ENCODE assay signal across 15 cellular contexts in genomic region chr12:65937806-65938205, GRCh38.
DNase-seq lines count a peak whose midpoint lies in the region; ATAC-seq, FAIRE-seq and TF ChIP-seq lines count a peak whose summit lies in the region.
"Had no signal": no experiment of that assay in that cellular context is flagged by ENCODE, and none has a peak within 500 bp of the region (broad histone marks: within the 10 kb centered on the region; RNA-seq: fewer than 3 reads in every experiment).

No MANE protein-coding gene starts in this region.

- in situ Hi-C loops in HepG2 (cut with HindIII; ENCODE audit: extremely low pct_ligation_motif_present, low pct_unique_long_range_greater_than_20kb) = no loop called here

- no peaks in the 10 kb centered on the region for H4K20me1 ChIP-seq in HepG2 (ENCODE audit: insufficient read depth, low read length)

- peaks cover 12% of the 10 kb centered on the region for H3K36me3 Mint-ChIP-seq in neural crest cell (ENCODE audit: low read depth)
- no peaks in the 10 kb centered on the region for H3K36me3 Mint-ChIP-seq in CD4-positive, alpha-beta memory T cell
- H3K36me3 Mint-ChIP-seq: CD14-positive monocyte had no signal

- DNase-seq in HepG2 (ENCODE audit: low spot score) (no peak), right lobe of liver (no peak), epithelial cell of prostate (ENCODE audit: low read depth, low spot score) (no peak), neural crest cell (ENCODE audit: low read depth, low spot score) (no peak), iPS-NIHi7 (ENCODE audit: extremely low spot score) (no peak), NCI-H510A treated with DMSO at 0.1 percent for 48 hours (lab: John Stamatoyannopoulos, UW) (no peak)
- DNase-seq in CD4-positive, alpha-beta memory T cell = no peak
- DNase-seq: Calu3, KG1, NCI-H1092, NCI-H2227 treated with DMSO at 0.1 percent for 48 hours had no signal

- peaks cover 3% of the 10 kb centered on the region for H3K79me2 ChIP-seq in HepG2 (ENCODE audit: insufficient read depth, low read length)

- no TSS peak for BruUV-seq in HepG2 (replicated peaks; lab: Mats Ljungman, UMichigan)

- H3K36me3 ChIP-seq in HepG2 (replicated peaks in 1 of 2; ENCODE audit: control insufficient read depth in 1 of 2, insufficient read depth in 2 of 2, low read length in 2 of 2) (peaks cover 4 to 10% of the 10 kb centered on the region in 2 experiments; a peak in 4 of 5 replicates), right lobe of liver (no peaks in the 10 kb centered on the region)
- H3K36me3 ChIP-seq in CD4-positive, alpha-beta memory T cell (ENCODE audit: insufficient read depth, low read length) = no peaks in the 10 kb centered on the region

- WGBS in HepG2 (ENCODE audit: low lambda C conversion rate) = 72% methylated on average over 2 of the region's 2 CpGs
- WGBS in right lobe of liver (ENCODE audit: insufficient coverage, low coverage, low lambda C conversion rate, missing lambda C conversion rate) = 72% methylated on average over 2 of the region's 2 CpGs

- H3K27me3 ChIP-seq in HepG2 (ENCODE audit: control insufficient read depth in 1 of 2, insufficient read depth in 2 of 2, low read length in 2 of 2) = no peaks in the 10 kb centered on the region
- H3K27me3 ChIP-seq in right lobe of liver = no peaks in the 10 kb centered on the region
- H3K27me3 ChIP-seq in CD4-positive, alpha-beta memory T cell (ENCODE audit: insufficient read depth, low read length) = no peaks in the 10 kb centered on the region

- TF ChIP-seq EP300 in HepG2 (IDR thresholded peaks at IDR 0.05; ENCODE audit: low read depth in 2 of 2, low read length in 2 of 2) (no peak), HepG2 (CRISPR knock-in tag; IDR thresholded peaks at IDR 0.05; ENCODE audit: borderline replicate concordance) (no peak)

- H3K4me3 ChIP-seq in HepG2 (replicated peaks in 1 of 3; ENCODE audit: insufficient read depth in 1 of 3, low read depth in 2 of 3, low read length in 3 of 3) = no peak overlapping the region; a peak in 1 of 6 replicates
- no peak overlapping the region for H3K4me3 ChIP-seq in right lobe of liver
- no peak overlapping the region for H3K4me3 ChIP-seq in CD4-positive, alpha-beta memory T cell (ENCODE audit: low read length in 2 of 2)

- H3K9me3 Mint-ChIP-seq in neural crest cell = no peaks in the 10 kb centered on the region
- H3K9me3 Mint-ChIP-seq in CD4-positive, alpha-beta memory T cell = no peaks in the 10 kb centered on the region
- H3K9me3 Mint-ChIP-seq: CD14-positive monocyte had no signal

- H3K4me2 ChIP-seq in HepG2 (ENCODE audit: low read depth, low read length) = peak overlapping the region; percentile 45

- TF ChIP-seq POLR2A in HepG2 (IDR thresholded peaks at IDR 0.05; ENCODE audit: insufficient read depth in 1 of 2, low read depth in 2 of 2, low read length in 2 of 2) (no peak), right lobe of liver (IDR thresholded peaks at IDR 0.05) (no peak)

- intact Hi-C loops in HepG2 (cut with micrococcal nuclease; ENCODE audit: unreplicated experiment) (loop anchor here (2.0 to 5.0 kb wide), 2 partner anchors 75 to 111 kb away; no protein-coding TSS in a partner anchor), right lobe of liver (cut with DNase I) (no loop called here)
- intact Hi-C loops in CD4-positive, alpha-beta memory T cell (cut with micrococcal nuclease) = no loop called here

- ATAC-seq in HepG2 = no peak; the same call in 1 of the 3 replicates
- ATAC-seq in right lobe of liver = no peak
- ATAC-seq in GM18868 (IDR thresholded peaks at IDR 0.05; ENCODE audit: unreplicated experiment) = no peak

- H3K4me1 ChIP-seq in HepG2 (ENCODE audit: insufficient read depth, low read length) = peaks cover 79% of the 10 kb centered on the region
- no peaks in the 10 kb centered on the region for H3K4me1 ChIP-seq in right lobe of liver
- H3K4me1 ChIP-seq in CD4-positive, alpha-beta memory T cell (ENCODE audit: insufficient read depth, low read length) = no peaks in the 10 kb centered on the region

- H3K27me3 Mint-ChIP-seq in neural crest cell (ENCODE audit: low read depth) = no peaks in the 10 kb centered on the region
- H3K27me3 Mint-ChIP-seq in CD4-positive, alpha-beta memory T cell = peaks cover 4 to 7% of the 10 kb centered on the region in 2 donors

- no peak for FAIRE-seq in HepG2 (lab: Jason Lieb, UNC)
- FAIRE-seq: A204.1 had no signal

- peak overlapping the region; percentile 25 for H3K9ac ChIP-seq in HepG2 (ENCODE audit: insufficient read depth, low read depth, low read length)

- peaks cover 69% of the 10 kb centered on the region for H3K4me1 Mint-ChIP-seq in neural crest cell
- no peaks in the 10 kb centered on the region for H3K4me1 Mint-ChIP-seq in CD4-positive, alpha-beta memory T cell

- peak overlapping the region; percentile 33 for H3K4me3 Mint-ChIP-seq in neural crest cell
- H3K4me3 Mint-ChIP-seq in CD4-positive, alpha-beta memory T cell = no peak overlapping the region

- POLR2A ChIA-PET in HepG2 (lab: Yijun Ruan, JAX) = interaction anchor here (1.0 to 2.8 kb wide), 6 partner anchors 9 to 115 kb away, joined by 4 to 24 read pairs (median 7); no protein-coding TSS in a partner anchor
- POLR2A ChIA-PET in CD4-positive, alpha-beta memory T cell (lab: Charles Lee; ENCODE audit: partially characterized antibody) = no interaction called here

- H3K9me3 ChIP-seq in HepG2 (ENCODE audit: low read length) = no peaks in the 10 kb centered on the region
- H3K9me3 ChIP-seq in right lobe of liver = no peaks in the 10 kb centered on the region
- no peaks in the 10 kb centered on the region for H3K9me3 ChIP-seq in CD4-positive, alpha-beta memory T cell (ENCODE audit: control insufficient read depth in 1 of 2, low read length in 2 of 2)

- H3K27ac Mint-ChIP-seq in neural crest cell (ENCODE audit: unreplicated experiment) = peak overlapping the region; percentile 21
- no peak overlapping the region for H3K27ac Mint-ChIP-seq in CD4-positive, alpha-beta memory T cell
- H3K27ac Mint-ChIP-seq: CD14-positive monocyte had no signal

- TF ChIP-seq RAD21 in HepG2 (CRISPR knock-in tag; IDR thresholded peaks at IDR 0.05) = no peak

- H3K27ac ChIP-seq in HepG2 (ENCODE audit: extremely low read length, insufficient read depth, low read length) (peak overlapping the region; percentile 70), right lobe of liver (no peak overlapping the region), epithelial cell of prostate (peak overlapping the region; percentile 93)
- H3K27ac ChIP-seq in CD4-positive, alpha-beta memory T cell (ENCODE audit: low read depth, low read length) = no peak overlapping the region
- H3K27ac ChIP-seq: HL-60 had no signal

- CTCF ChIA-PET in HepG2 (lab: Yijun Ruan, JAX; ENCODE audit: low intra/inter-chr PET ratio, low total read pairs) = no interaction called here
- CTCF ChIA-PET in CD4-positive, alpha-beta memory T cell (lab: Charles Lee; ENCODE audit: partially characterized antibody) = no interaction called here

- TF ChIP-seq CTCF in HepG2 (CRISPR knock-in tag; IDR thresholded peaks at IDR 0.05) = no peak
- no peak for TF ChIP-seq CTCF in right lobe of liver (IDR thresholded peaks at IDR 0.05)
- TF ChIP-seq CTCF in neural crest cell (conservative IDR thresholded peaks at IDR 0.05) = no peak

- H2AFZ ChIP-seq in HepG2 (ENCODE audit: low read length) = no peak overlapping the region

TF ChIP-seq in HepG2, 621 proteins besides CTCF, POLR2A, EP300 and RAD21:
- TF ChIP-seq NR2F6 (IDR thresholded peaks at IDR 0.05) (no peak; the same call in 1 of the 2 replicates), NR2F6 (CRISPR knock-in tag; IDR thresholded peaks at IDR 0.05) (0 out of 2 replicates have a peak, but pooled peaks have one; percentile 20), ZNF816 (CRISPR knock-in tag; IDR thresholded peaks at IDR 0.05; ENCODE audit: borderline replicate concordance) (no peak), TFAP4 (IDR thresholded peaks at IDR 0.05; ENCODE audit: borderline replicate concordance, low read depth) (0 out of 2 replicates have a peak, but pooled peaks have one; percentile 35), ZNF367 (CRISPR knock-in tag; IDR thresholded peaks at IDR 0.05; ENCODE audit: borderline replicate concordance) (no peak), ZNF629 (CRISPR knock-in tag; conservative IDR thresholded peaks at IDR 0.05) (peak; percentile 66), ZNF503 (CRISPR knock-in tag; IDR thresholded peaks at IDR 0.05) (no peak), ZNF567 (CRISPR knock-in tag; IDR thresholded peaks at IDR 0.05; ENCODE audit: borderline replicate concordance) (0 out of 2 replicates have a peak, but pooled peaks have one; percentile 29)
- TF ChIP-seq, protein P1, sequence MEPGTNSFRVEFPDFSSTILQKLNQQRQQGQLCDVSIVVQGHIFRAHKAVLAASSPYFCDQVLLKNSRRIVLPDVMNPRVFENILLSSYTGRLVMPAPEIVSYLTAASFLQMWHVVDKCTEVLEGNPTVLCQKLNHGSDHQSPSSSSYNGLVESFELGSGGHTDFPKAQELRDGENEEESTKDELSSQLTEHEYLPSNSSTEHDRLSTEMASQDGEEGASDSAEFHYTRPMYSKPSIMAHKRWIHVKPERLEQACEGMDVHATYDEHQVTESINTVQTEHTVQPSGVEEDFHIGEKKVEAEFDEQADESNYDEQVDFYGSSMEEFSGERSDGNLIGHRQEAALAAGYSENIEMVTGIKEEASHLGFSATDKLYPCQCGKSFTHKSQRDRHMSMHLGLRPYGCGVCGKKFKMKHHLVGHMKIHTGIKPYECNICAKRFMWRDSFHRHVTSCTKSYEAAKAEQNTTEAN (CRISPR knock-in tag; conservative IDR thresholded peaks at IDR 0.05) = no peak

Comparison
In these comparisons a context has a peak if more than half of its experiments do, and no peak if none do; other contexts are left out.
1. H3K27ac ChIP-seq: peak in HepG2 (single experiment) and epithelial cell of prostate (single experiment); none in right lobe of liver (0 of 3) and CD4-positive, alpha-beta memory T cell (single experiment).